Comparison of ENCODE assay signal across 18 cellular contexts in genomic region chr3:87120850-87121249, GRCh38.
DNase-seq lines count a peak whose midpoint lies in the region; ATAC-seq lines count a peak whose summit lies in the region.
"Had no signal": no experiment of that assay in that cellular context is flagged by ENCODE, and none has a peak within 500 bp of the region (broad histone marks: within the 10 kb centered on the region; RNA-seq: fewer than 3 reads in every experiment).

No MANE protein-coding gene starts in this region.

- DNase-seq in DMS53 (lab: John Stamatoyannopoulos, UW) (peak; percentile 56), NCI-H1694 treated with DMSO at 0.1 percent for 48 hours (lab: John Stamatoyannopoulos, UW) (peak; percentile 21), NCI-H748 treated with DMSO at 0.1 percent for 48 hours (lab: John Stamatoyannopoulos, UW) (peak; percentile 43), iPS-NIHi7 (ENCODE audit: extremely low spot score) (peak; percentile 33), H4 (ENCODE audit: low spot score) (no peak), left cardiac atrium (no peak)
- DNase-seq in NK-92 treated with Interleukin-12 subunit alpha and Interleukin-12 subunit beta, amount 100 ng/mL, for 24 hours (lab: John Stamatoyannopoulos, UW): no peak
- DNase-seq: activated CD4-positive, alpha-beta T cell treated with anti-CD3 and anti-CD28 coated beads, Interleukin-2, amount 50 U/mL, for 1 hour; activated CD8-positive, alpha-beta memory T cell treated with anti-CD3 and anti-CD28 coated beads, Interleukin-2, amount 50 U/mL, for 48 hours; activated gamma-delta T cell treated with Interleukin-2 at 50 U/mL for 16 hours; adrenal gland; Calu3; foreskin melanocyte; HCEC 1CT; midbrain; stimulated activated CD4-positive, alpha-beta T cell treated with anti-CD3 and anti-CD28 coated beads, Interleukin-12 subunit alpha, Interleukin-12 subunit beta, amount 100 ng/mL, for 4 hours; stimulated activated CD8-positive, alpha-beta memory T cell treated with anti-CD3 and anti-CD28 coated beads, Interleukin-4, amount 100 ng/mL, for 48 hours had no signal

- ATAC-seq in GM21423 (IDR thresholded peaks at IDR 0.05; ENCODE audit: unreplicated experiment) (no peak), left cardiac atrium (no peak)

- intact Hi-C loops in left cardiac atrium (cut with DNase I): no loop called here

Comparison
In these comparisons a context has a peak if more than half of its experiments do, and no peak if none do; other contexts are left out.
1. DNase-seq: peak in DMS53 (single experiment), NCI-H1694 treated with DMSO at 0.1 percent for 48 hours (single experiment), NCI-H748 treated with DMSO at 0.1 percent for 48 hours (single experiment) and iPS-NIHi7 (single experiment); none in NK-92 treated with Interleukin-12 subunit alpha and Interleukin-12 subunit beta, amount 100 ng/mL, for 24 hours (single experiment), H4 (single experiment) and left cardiac atrium (single experiment).